1 cellular context compared by ENCODE assay signal in genomic region chr4:148515248-148515647, GRCh38.
TF ChIP-seq lines count a peak whose summit lies in the region.

No MANE protein-coding gene starts in this region.

TF ChIP-seq in HCT116, 20 proteins besides CTCF, POLR2A, EP300 and RAD21 (continued from another document):
- TF ChIP-seq JUND (IDR thresholded peaks at IDR 0.05) (peak; percentile 71), YY1 (IDR thresholded peaks at IDR 0.05; ENCODE audit: extremely low read depth, insufficient replicate concordance, low read depth, low read length) (no peak), POLR2AphosphoS5 (IDR thresholded peaks at IDR 0.05; ENCODE audit: low read depth, low read length) (no peak), REST (IDR thresholded peaks at IDR 0.05; ENCODE audit: low read depth) (no peak), SP1 (IDR thresholded peaks at IDR 0.05; ENCODE audit: low read depth) (peak; percentile 48), CEBPB (IDR thresholded peaks at IDR 0.05; ENCODE audit: low read depth) (no peak), TCF7L2 (IDR thresholded peaks at IDR 0.05; ENCODE audit: borderline replicate concordance, extremely low read depth, insufficient read depth, insufficient read length) (peak; percentile 35)
